Comparison of ENCODE assay signal across 10 cellular contexts in the genomic region with DNA sequence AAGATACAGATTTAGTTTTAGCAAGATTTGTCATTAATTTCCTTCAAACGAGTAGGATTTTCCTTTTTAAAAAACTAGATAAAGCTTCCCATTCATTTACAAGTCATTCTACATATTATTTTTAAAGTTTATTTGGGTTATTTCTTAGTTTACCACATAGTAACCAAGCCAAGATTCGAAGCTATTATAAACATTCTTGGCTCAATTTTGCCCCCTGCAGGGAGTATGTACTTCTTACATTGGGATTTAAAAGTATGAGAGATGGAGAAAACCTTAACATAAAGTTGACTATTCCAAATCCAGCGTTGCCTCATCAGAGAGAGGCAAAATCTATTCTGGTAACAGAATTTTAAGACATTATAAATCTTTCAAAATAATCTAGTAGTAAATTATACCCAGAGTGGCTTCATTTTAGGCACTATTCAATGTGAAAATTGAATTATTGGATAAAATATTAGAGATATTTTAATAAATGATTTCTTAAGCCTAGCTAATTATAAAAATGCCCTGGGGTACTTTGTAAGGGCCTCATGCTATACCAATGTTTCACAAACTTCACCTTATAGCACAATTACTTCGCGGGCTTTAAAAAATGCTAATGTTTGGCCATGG. TPM values are rescaled to one million over a fixed set of nuclear protein-coding genes. Genes with fewer than 3 reads are reported as not detected.
DNase-seq lines count a peak whose midpoint lies in the region; ATAC-seq and TF ChIP-seq lines count a peak whose summit lies in the region.
"Had no signal": no experiment of that assay in that cellular context is flagged by ENCODE, and none has a peak within 500 bp of the region (broad histone marks: within the 10 kb centered on the region; RNA-seq: fewer than 3 reads in every experiment).

No MANE protein-coding gene starts in this region.

- H3K9me3 Mint-ChIP-seq in CD8-positive, alpha-beta T cell = peaks cover 6% of the 10 kb centered on the region
- peaks cover 14% of the 10 kb centered on the region for H3K9me3 Mint-ChIP-seq in activated naive CD4-positive, alpha-beta T cell treated with anti-CD3 and anti-CD28 coated beads for 36 hours

- intact Hi-C loops in CD8-positive, alpha-beta T cell (cut with DNase I, micrococcal nuclease) = loop anchor here in 1 of 2 experiments (5.0 kb wide), 1 partner anchor 937 kb away; no protein-coding TSS in a partner anchor
- intact Hi-C loops in activated naive CD4-positive, alpha-beta T cell treated with anti-CD3 and anti-CD28 coated beads for 36 hours (cut with micrococcal nuclease) = loop anchor here (1.0 to 5.0 kb wide), 3 partner anchors 286 to 935 kb away; no protein-coding TSS in a partner anchor

- H3K27me3 Mint-ChIP-seq in CD8-positive, alpha-beta T cell (ENCODE audit: low read depth) = no peaks in the 10 kb centered on the region
- H3K27me3 Mint-ChIP-seq in activated naive CD4-positive, alpha-beta T cell treated with anti-CD3 and anti-CD28 coated beads for 36 hours (ENCODE audit: low read depth) = no peaks in the 10 kb centered on the region

- no peak overlapping the region for H3K27ac Mint-ChIP-seq in CD8-positive, alpha-beta T cell
- no peak overlapping the region for H3K27ac Mint-ChIP-seq in activated naive CD4-positive, alpha-beta T cell treated with anti-CD3 and anti-CD28 coated beads for 36 hours

- no peaks in the 10 kb centered on the region for H3K4me1 ChIP-seq in CD8-positive, alpha-beta T cell (ENCODE audit: insufficient read depth, low read length)
- H3K4me1 ChIP-seq: parathyroid adenoma, SJSA1 had no signal

- no peaks in the 10 kb centered on the region for H3K4me1 Mint-ChIP-seq in CD8-positive, alpha-beta T cell (ENCODE audit: low read depth)
- no peaks in the 10 kb centered on the region for H3K4me1 Mint-ChIP-seq in activated naive CD4-positive, alpha-beta T cell treated with anti-CD3 and anti-CD28 coated beads for 36 hours (ENCODE audit: low read depth)

- ATAC-seq in GM21423 (IDR thresholded peaks at IDR 0.05; ENCODE audit: unreplicated experiment) = no peak
- no peak for ATAC-seq in CD8-positive, alpha-beta T cell

- no peaks in the 10 kb centered on the region for H3K36me3 ChIP-seq in CD8-positive, alpha-beta T cell (ENCODE audit: insufficient read depth, low read length)
- H3K36me3 ChIP-seq: SJSA1 had no signal

- no peaks in the 10 kb centered on the region for H3K27me3 ChIP-seq in CD8-positive, alpha-beta T cell (ENCODE audit: insufficient read depth, low read length)
- H3K27me3 ChIP-seq: SJSA1 had no signal

- H3K36me3 Mint-ChIP-seq in CD8-positive, alpha-beta T cell = no peaks in the 10 kb centered on the region
- H3K36me3 Mint-ChIP-seq in activated naive CD4-positive, alpha-beta T cell treated with anti-CD3 and anti-CD28 coated beads for 36 hours (ENCODE audit: low read depth) = peaks cover 1% of the 10 kb centered on the region

- TF ChIP-seq CTCF in CD8-positive, alpha-beta T cell (IDR thresholded peaks at IDR 0.05) = no peak

- POLR2A ChIA-PET in CD8-positive, alpha-beta T cell (lab: Charles Lee) = no interaction called here

- CTCF ChIA-PET in CD8-positive, alpha-beta T cell (lab: Charles Lee) = interaction anchor here (1.1 kb wide), 1 partner anchor 10 kb away, joined by 3 read pairs; no protein-coding TSS in a partner anchor
- CTCF ChIA-PET in activated naive CD4-positive, alpha-beta T cell treated with anti-CD3 and anti-CD28 coated beads for 36 hours (lab: Charles Lee) = interaction anchor here (1.1 kb wide), 1 partner anchor 935 kb away, joined by 3 read pairs; no protein-coding TSS in a partner anchor

- peak; percentile 16 for DNase-seq in DMS153 treated with DMSO at 0.1 percent for 48 hours (lab: John Stamatoyannopoulos, UW; ENCODE audit: unreplicated experiment)
- peak; percentile 13 for DNase-seq in HT1080 (ENCODE audit: low read depth)
- DNase-seq in amniotic epithelial cell (ENCODE audit: low read depth) = peak; percentile 70
- peak; percentile 83 for DNase-seq in left kidney (ENCODE audit: low read depth, low spot score)
- DNase-seq in CD8-positive, alpha-beta T cell = no peak
- DNase-seq in NCI-H187 treated with DMSO at 0.1 percent for 48 hours (lab: John Stamatoyannopoulos, UW) = no peak
- no peak for DNase-seq in activated naive CD4-positive, alpha-beta T cell treated with anti-CD3 and anti-CD28 coated beads for 36 hours

- no peaks in the 10 kb centered on the region for H3K9me3 ChIP-seq in CD8-positive, alpha-beta T cell (ENCODE audit: low read length)
- H3K9me3 ChIP-seq: SJSA1 had no signal

- no peak overlapping the region for H3K4me3 ChIP-seq in CD8-positive, alpha-beta T cell (ENCODE audit: low read depth, low read length)
- H3K4me3 ChIP-seq: SJSA1 had no signal

- H3K27ac ChIP-seq in CD8-positive, alpha-beta T cell (ENCODE audit: low read depth, low read length) = no peak overlapping the region
- H3K27ac ChIP-seq: parathyroid adenoma, SJSA1 had no signal

- H3K4me3 Mint-ChIP-seq in CD8-positive, alpha-beta T cell = no peak overlapping the region
- H3K4me3 Mint-ChIP-seq in activated naive CD4-positive, alpha-beta T cell treated with anti-CD3 and anti-CD28 coated beads for 36 hours = no peak overlapping the region

RNA-seq across cellular contexts. Expression of a gene that starts 39.1 kb away (rescaled TPM):
- total RNA-seq in HT1080 (2014; rRNA removed; shearing (Covaris generic)) = 12.8 and 14.0 TPM in 2 replicates
- 2.2 and 3.3 TPM in 2 replicates for polyA plus RNA-seq in HT1080 (2015; cell fraction: cytosol; rRNA removed)
- polyA plus RNA-seq in HT1080 (2015; cell fraction: nucleus; rRNA removed) = 37.9 and 42.0 TPM in 2 replicates
- not detected for total RNA-seq in CD8-positive, alpha-beta T cell
- total RNA-seq in activated naive CD4-positive, alpha-beta T cell treated with anti-CD3 and anti-CD28 coated beads for 36 hours = not detected

Comparison
In these comparisons a context has a peak if more than half of its experiments do, and no peak if none do; other contexts are left out.
1. DNase-seq: peak in DMS153 treated with DMSO at 0.1 percent for 48 hours (single experiment), HT1080 (single experiment), amniotic epithelial cell (single experiment) and left kidney (single experiment); none in CD8-positive, alpha-beta T cell (0 of 7), NCI-H187 treated with DMSO at 0.1 percent for 48 hours (single experiment) and activated naive CD4-positive, alpha-beta T cell treated with anti-CD3 and anti-CD28 coated beads for 36 hours (single experiment).
2. RNA of a gene that starts 39.1 kb away (total RNA-seq): 12.8 to 14.0 TPM in HT1080; not detected in CD8-positive, alpha-beta T cell and not detected in activated naive CD4-positive, alpha-beta T cell treated with anti-CD3 and anti-CD28 coated beads for 36 hours; every median in the first group is over 10 times any median in the second.